In genomic region chr6:161021543-161021942, GRCh38 we compare ENCODE assay signal across 22 cellular contexts.
"Had no signal": no experiment of that assay in that cellular context is flagged by ENCODE, and none has a peak within 500 bp of the region (broad histone marks: within the 10 kb centered on the region; RNA-seq: fewer than 3 reads in every experiment).

No MANE protein-coding gene starts in this region.

- DNase-seq: Karpas-422, KG1, MG63, NCI-H1092, NCI-H1105 treated with DMSO at 0.1 percent for 48 hours, NCI-H1417 treated with DMSO at 0.1 percent for 48 hours, NCI-H146, NCI-H1694 treated with DMSO at 0.1 percent for 48 hours, NCI-H2029, NCI-H2081 treated with DMSO at 0.1 percent for 48 hours, NCI-H2171, NCI-H226, NCI-H446, NCI-H510A, NCI-H524 treated with DMSO at 0.1 percent for 48 hours, NCI-H69, NCI-H774, PC-3, SHP77, SK-N-SH had no signal

- H3K9me2 ChIP-seq: SK-N-SH had no signal

- ATAC-seq: Panc1, PC-3 had no signal

- H3K27ac ChIP-seq: RWPE1 had no signal

- H3K9ac ChIP-seq: SK-N-SH had no signal

- H3K27me3 ChIP-seq: MG63 had no signal

- H3K4me2 ChIP-seq: SK-N-SH had no signal

- H3K9me3 ChIP-seq: MG63, SK-N-SH had no signal

- H3K36me3 ChIP-seq: MG63 had no signal

- H3K4me3 ChIP-seq: MG63 had no signal
